ENCODE assay signal across 40 cellular contexts in genomic region chr11:113989916-113990315, GRCh38. TPM values are rescaled to one million over a fixed set of nuclear protein-coding genes. Genes with fewer than 3 reads are reported as not detected.
"Had no signal": no experiment of that assay in that cellular context is flagged by ENCODE, and none has a peak within 500 bp of the region (broad histone marks: within the 10 kb centered on the region; RNA-seq: fewer than 3 reads in every experiment).

No MANE protein-coding gene starts in this region.

- H3K36me3 ChIP-seq: adrenal gland, brain microvascular endothelial cell, breast epithelium had no signal

- H3K4me1 Mint-ChIP-seq: activated T-helper 17 cell treated with anti-CD3 and anti-CD28 coated beads, Interleukin-2, amount 50 U/mL, for 72 hours; central memory CD8-positive, alpha-beta T cell had no signal

- ATAC-seq: activated CD8-positive, alpha-beta T cell treated with anti-CD3 and anti-CD28 coated beads for 36 hours; activated naive CD4-positive, alpha-beta T cell treated with anti-CD3 and anti-CD28 coated beads, Interleukin-2, amount 50 U/mL, for 72 hours; activated T-cell treated with anti-CD3 and anti-CD28 coated beads, Interleukin-2, amount 50 U/mL, for 4 hours; activated T-cell treated with anti-CD3 and anti-CD28 coated beads, Interleukin-2, amount 50 U/mL, for 72 hours; activated T-helper 17 cell treated with anti-CD3 and anti-CD28 coated beads, Interleukin-2, amount 50 U/mL, for 72 hours; body of pancreas had no signal

- H3K36me3 Mint-ChIP-seq: activated CD4-positive, alpha-beta memory T cell treated with anti-CD3 and anti-CD28 coated beads for 36 hours; activated naive CD4-positive, alpha-beta T cell treated with anti-CD3 and anti-CD28 coated beads, Interleukin-2, amount 50 U/mL, for 72 hours; activated naive CD8-positive, alpha-beta T cell treated with anti-CD3 and anti-CD28 coated beads for 36 hours had no signal

- H3K4me3 ChIP-seq: adrenal gland, body of pancreas, breast epithelium had no signal

- FAIRE-seq: astrocyte, TTC549 had no signal

- H3K27me3 ChIP-seq: body of pancreas, brain microvascular endothelial cell had no signal

- H3K27me3 Mint-ChIP-seq: activated B cell treated with CpG ODN at 0.5 μM for 24 hours had no signal

- DNase-seq: activated B cell treated with CpG ODN at 0.5 μM for 24 hours; activated CD4-positive, alpha-beta memory T cell treated with anti-CD3 and anti-CD28 coated beads for 36 hours; activated CD4-positive, alpha-beta T cell treated with anti-CD3 and anti-CD28 coated beads for 4 hours; activated CD4-positive, alpha-beta T cell treated with anti-CD3 and anti-CD28 coated beads, Interleukin-2, amount 10 ng/mL, durations not matched to agents 24 days and 14 days; activated CD4-positive, alpha-beta T cell treated with anti-CD3 and anti-CD28 coated beads, Interleukin-2, amount 50 U/mL, for 1 hour; activated CD4-positive, alpha-beta T cell treated with anti-CD3 and anti-CD28 coated beads, Interleukin-2, amount 50 U/mL, for 4 hours; activated CD4-positive, CD25-positive, alpha-beta regulatory T cell treated with anti-CD3 and anti-CD28 coated beads, Interleukin-2, amount 50 U/mL, for 72 hours; activated CD8-positive, alpha-beta memory T cell treated with anti-CD3 and anti-CD28 coated beads, Interleukin-2, amount 50 U/mL, for 4 hours; activated CD8-positive, alpha-beta T cell treated with anti-CD3 and anti-CD28 coated beads for 36 hours; activated effector memory CD4-positive, alpha-beta T cell treated with anti-CD3 and anti-CD28 coated beads, Interleukin-2, amount 50 U/mL, for 16 hours; activated gamma-delta T cell treated with Interleukin-2 at 50 U/mL for 16 hours; activated naive CD4-positive, alpha-beta T cell; activated naive CD4-positive, alpha-beta T cell treated with anti-CD3 and anti-CD28 coated beads for 36 hours; activated naive CD4-positive, alpha-beta T cell treated with anti-CD3 and anti-CD28 coated beads, Interleukin-2, amount 50 U/mL, for 16 hours; activated naive CD8-positive, alpha-beta T cell treated with anti-CD3 and anti-CD28 coated beads for 36 hours; activated T-cell treated with anti-CD3 and anti-CD28 coated beads for 4 hours; activated T-cell treated with anti-CD3 and anti-CD28 coated beads, Interleukin-2, amount 50 U/mL, for 1 hour; activated T-cell treated with anti-CD3 and anti-CD28 coated beads, Interleukin-2, amount 50 U/mL, for 4 hours; activated T-cell treated with anti-CD3 and anti-CD28 coated beads, Interleukin-2, amount 50 U/mL, for 72 hours; adrenal gland; amniotic stem cell; aorta; body of pancreas; brain microvascular endothelial cell; caudate nucleus; cerebellar nuclear complex; T-helper 1 cell; T-helper 2 cell; T-helper 9 cell had no signal

- H3K27ac Mint-ChIP-seq: activated B cell treated with CpG ODN at 0.5 μM for 24 hours; activated CD4-positive, alpha-beta memory T cell treated with anti-CD3 and anti-CD28 coated beads for 36 hours; activated CD4-positive, alpha-beta T cell treated with anti-CD3 and anti-CD28 coated beads, Interleukin-2, amount 10 ng/mL, durations not matched to agents 24 days and 14 days; activated CD8-positive, alpha-beta T cell treated with anti-CD3 and anti-CD28 coated beads for 36 hours; activated naive CD4-positive, alpha-beta T cell treated with anti-CD3 and anti-CD28 coated beads for 36 hours; activated naive CD4-positive, alpha-beta T cell treated with anti-CD3 and anti-CD28 coated beads, Interleukin-2, amount 50 U/mL, for 72 hours; activated naive CD8-positive, alpha-beta T cell treated with anti-CD3 and anti-CD28 coated beads for 36 hours; activated T-cell treated with anti-CD3 and anti-CD28 coated beads, Interleukin-2, amount 50 U/mL, for 72 hours; activated T-helper 1 cell treated with anti-CD3 and anti-CD28 coated beads, Interleukin-12 subunit alpha, Interleukin-12 subunit beta, Interleukin-2, Interleukin-4 antibody, amounts not matched to agents 30 ng/mL and 10 ng/mL and 1 ng/mL, durations not matched to agents 14 hours and 24 hours and 36 hours; activated T-helper 17 cell treated with anti-CD3 and anti-CD28 coated beads, Interleukin-2, amount 50 U/mL, for 72 hours; T-helper 2 cell treated with Interferon-gamma antibody and Interleukin-4, amounts not matched to agents 5 μg/mL and 100 μg/mL, for 36 hours had no signal

- H3K9me3 ChIP-seq: adrenal gland, body of pancreas, breast epithelium had no signal

- H3K4me1 ChIP-seq: adrenal gland, body of pancreas, breast epithelium had no signal

- H3K9me3 Mint-ChIP-seq: activated B cell treated with CpG ODN at 0.5 μM for 24 hours; activated CD4-positive, alpha-beta memory T cell treated with anti-CD3 and anti-CD28 coated beads for 36 hours; activated CD4-positive, alpha-beta T cell treated with anti-CD3 and anti-CD28 coated beads, Interleukin-2, amount 10 ng/mL, durations not matched to agents 24 days and 14 days; activated CD8-positive, alpha-beta T cell treated with anti-CD3 and anti-CD28 coated beads for 36 hours; activated naive CD4-positive, alpha-beta T cell treated with anti-CD3 and anti-CD28 coated beads for 36 hours; activated naive CD4-positive, alpha-beta T cell treated with anti-CD3 and anti-CD28 coated beads, Interleukin-2, amount 50 U/mL, for 72 hours; activated naive CD8-positive, alpha-beta T cell treated with anti-CD3 and anti-CD28 coated beads for 36 hours; activated T-cell treated with anti-CD3 and anti-CD28 coated beads, Interleukin-2, amount 50 U/mL, for 4 hours; activated T-cell treated with anti-CD3 and anti-CD28 coated beads, Interleukin-2, amount 50 U/mL, for 72 hours; activated T-helper 1 cell treated with anti-CD3 and anti-CD28 coated beads, Interleukin-12 subunit alpha, Interleukin-12 subunit beta, Interleukin-2, Interleukin-4 antibody, amounts not matched to agents 30 ng/mL and 10 ng/mL and 1 ng/mL, durations not matched to agents 14 hours and 24 hours and 36 hours; activated T-helper 17 cell treated with anti-CD3 and anti-CD28 coated beads, Interleukin-2, amount 50 U/mL, for 72 hours; central memory CD8-positive, alpha-beta T cell; T-helper 1 cell treated with Interleukin-12 subunit alpha and Interleukin-12 subunit beta and Interleukin-4 antibody, amounts not matched to agents 30 μg/mL and 1 μg/mL, for 36 hours; T-helper 2 cell treated with Interferon-gamma antibody and Interleukin-4, amounts not matched to agents 5 μg/mL and 100 μg/mL, for 36 hours had no signal

- H3K4me3 Mint-ChIP-seq: activated B cell treated with CpG ODN at 0.5 μM for 24 hours; activated CD4-positive, alpha-beta memory T cell treated with anti-CD3 and anti-CD28 coated beads for 36 hours; activated CD4-positive, alpha-beta T cell treated with anti-CD3 and anti-CD28 coated beads, Interleukin-2, amount 10 ng/mL, durations not matched to agents 24 days and 14 days; activated CD8-positive, alpha-beta T cell treated with anti-CD3 and anti-CD28 coated beads for 36 hours; activated naive CD4-positive, alpha-beta T cell treated with anti-CD3 and anti-CD28 coated beads for 36 hours; activated naive CD8-positive, alpha-beta T cell treated with anti-CD3 and anti-CD28 coated beads for 36 hours; activated T-cell treated with anti-CD3 and anti-CD28 coated beads, Interleukin-2, amount 50 U/mL, for 4 hours; activated T-cell treated with anti-CD3 and anti-CD28 coated beads, Interleukin-2, amount 50 U/mL, for 72 hours; activated T-helper 1 cell treated with anti-CD3 and anti-CD28 coated beads, Interleukin-12 subunit alpha, Interleukin-12 subunit beta, Interleukin-2, Interleukin-4 antibody, amounts not matched to agents 30 ng/mL and 10 ng/mL and 1 ng/mL, durations not matched to agents 14 hours and 24 hours and 36 hours; activated T-helper 17 cell treated with anti-CD3 and anti-CD28 coated beads, Interleukin-2, amount 50 U/mL, for 72 hours; central memory CD8-positive, alpha-beta T cell; T-helper 1 cell treated with Interleukin-12 subunit alpha and Interleukin-12 subunit beta and Interleukin-4 antibody, amounts not matched to agents 30 μg/mL and 1 μg/mL, for 36 hours; T-helper 2 cell treated with Interferon-gamma antibody and Interleukin-4, amounts not matched to agents 5 μg/mL and 100 μg/mL, for 36 hours had no signal

- H3K27ac ChIP-seq: adrenal gland, body of pancreas, brain microvascular endothelial cell, breast epithelium, VCaP had no signal

RNA-seq across cellular contexts. Expression of gene HTR3A, which starts 15.0 kb away (rescaled TPM):
- total RNA-seq: activated CD4-positive, alpha-beta memory T cell treated with anti-CD3 and anti-CD28 coated beads for 36 hours; activated CD4-positive, alpha-beta T cell treated with anti-CD3 and anti-CD28 coated beads, Interleukin-2, amount 10 ng/mL, durations not matched to agents 24 days and 14 days; activated CD8-positive, alpha-beta memory T cell treated with anti-CD3 and anti-CD28 coated beads for 36 hours; activated CD8-positive, alpha-beta T cell treated with anti-CD3 and anti-CD28 coated beads for 36 hours; activated naive CD4-positive, alpha-beta T cell treated with anti-CD3 and anti-CD28 coated beads for 36 hours; activated naive CD4-positive, alpha-beta T cell treated with anti-CD3 and anti-CD28 coated beads, Interleukin-2, amount 50 U/mL, for 72 hours; activated naive CD8-positive, alpha-beta T cell treated with anti-CD3 and anti-CD28 coated beads for 36 hours; activated T-cell treated with anti-CD3 and anti-CD28 coated beads, Interleukin-2, amount 50 U/mL, for 4 hours; activated T-cell treated with anti-CD3 and anti-CD28 coated beads, Interleukin-2, amount 50 U/mL, for 72 hours; activated T-helper 1 cell treated with anti-CD3 and anti-CD28 coated beads, Interleukin-12 subunit alpha, Interleukin-12 subunit beta, Interleukin-2, Interleukin-4 antibody, amounts not matched to agents 30 ng/mL and 10 ng/mL and 1 ng/mL, durations not matched to agents 14 hours and 24 hours and 36 hours; activated T-helper 17 cell treated with anti-CD3 and anti-CD28 coated beads, Interleukin-2, amount 50 U/mL, for 72 hours; aorta; astrocyte had no signal
